ENCODE assay signal across 8 cellular contexts in genomic region chr20:36472656-36473071, GRCh38.
DNase-seq lines count a peak whose midpoint lies in the region; ATAC-seq and TF ChIP-seq lines count a peak whose summit lies in the region.

No MANE protein-coding gene starts in this region.

- 2 to 17% methylated on average over 1 to 5 of the region's 5 CpGs for WGBS in body of pancreas, 2 donors
- WGBS in mesendoderm (ENCODE audit: extremely low coverage, insufficient coverage, low lambda C conversion rate) = no CpG with 5 or more reads among the region's 5 CpGs

- ATAC-seq in body of pancreas = peak; percentile 19
- ATAC-seq in HG02981 (IDR thresholded peaks at IDR 0.05; ENCODE audit: unreplicated experiment) = no peak
- ATAC-seq in GM18870 (IDR thresholded peaks at IDR 0.05; ENCODE audit: unreplicated experiment) = no peak

- H3K27me3 ChIP-seq in body of pancreas (no peaks in the 10 kb centered on the region), mesendoderm (ENCODE audit: insufficient read depth, low read length, poor library complexity) (no peaks in the 10 kb centered on the region), vagina (no peaks in the 10 kb centered on the region)

- H4K5ac ChIP-seq in mesendoderm (ENCODE audit: low read length) = no peak overlapping the region

- H3K36me3 ChIP-seq in body of pancreas (replicated peaks in 1 of 2; ENCODE audit: insufficient read depth in 1 of 2, low read depth in 2 of 2) (no peaks in the 10 kb centered on the region), mesendoderm (ENCODE audit: control insufficient read depth, insufficient read depth, low read length) (no peaks in the 10 kb centered on the region), vagina (no peaks in the 10 kb centered on the region)

- H3K4me2 ChIP-seq in mesendoderm (ENCODE audit: low read length) = no peak overlapping the region

- H3K4me3 ChIP-seq in body of pancreas = no peak overlapping the region
- no peak overlapping the region for H3K4me3 ChIP-seq in mesendoderm (ENCODE audit: low read length)
- peak overlapping the region; percentile 30 to 37 for H3K4me3 ChIP-seq in vagina

- peaks cover 22% of the 10 kb centered on the region for H3K79me1 ChIP-seq in mesendoderm (ENCODE audit: low read length)

- no peak overlapping the region for H4K8ac ChIP-seq in mesendoderm (ENCODE audit: low read depth, low read length)

- TF ChIP-seq POLR2A in body of pancreas (IDR thresholded peaks at IDR 0.05) = no peak
- no peak for TF ChIP-seq POLR2A in vagina (IDR thresholded peaks at IDR 0.05)

- H3K18ac ChIP-seq in mesendoderm (ENCODE audit: low read length) = peak overlapping the region; percentile 46

- H3K4ac ChIP-seq in mesendoderm (ENCODE audit: low read depth, low read length) = peak overlapping the region; percentile 1

- DNase-seq in DMS53 (lab: John Stamatoyannopoulos, UW) (peak; percentile 89), NCI-H2196 (lab: John Stamatoyannopoulos, UW; ENCODE audit: unreplicated experiment) (peak; percentile 74), body of pancreas (peak; percentile 56 to 72 (median 68)), mesendoderm (peak; percentile 89), vagina (ENCODE audit: extremely low spot score in 2 of 2) (no peak), amniotic stem cell (lab: John Stamatoyannopoulos, UW) (no peak)

- TF ChIP-seq CTCF in body of pancreas (IDR thresholded peaks at IDR 0.05) = no peak
- no peak for TF ChIP-seq CTCF in vagina (IDR thresholded peaks at IDR 0.05)

- H3K9ac ChIP-seq in mesendoderm (ENCODE audit: low read length) = peak overlapping the region; percentile 42

- no peak overlapping the region for H2BK5ac ChIP-seq in mesendoderm (ENCODE audit: low read length)

- intact Hi-C loops in body of pancreas (cut with DNase I) (no loop called here), vagina (cut with DNase I) (no loop called here)

- H3K9me3 ChIP-seq in body of pancreas (no peaks in the 10 kb centered on the region), vagina (no peaks in the 10 kb centered on the region)

- H3K4me1 ChIP-seq in body of pancreas = peaks cover 77% of the 10 kb centered on the region
- H3K4me1 ChIP-seq in mesendoderm (ENCODE audit: control insufficient read depth, low read depth, low read length) = peaks cover 11% of the 10 kb centered on the region
- peaks cover 81% of the 10 kb centered on the region for H3K4me1 ChIP-seq in vagina

- no peak overlapping the region for H2AK5ac ChIP-seq in mesendoderm (ENCODE audit: low read length)

- H3K27ac ChIP-seq in body of pancreas (peak overlapping the region; percentile 66 to 94 (median 94)), mesendoderm (ENCODE audit: low read depth, low read length) (peak overlapping the region; percentile 47), vagina (peak overlapping the region; percentile 90)

- H2BK120ac ChIP-seq in mesendoderm (ENCODE audit: low read depth, low read length) = no peak overlapping the region

- H2BK15ac ChIP-seq in mesendoderm (replicated peaks; ENCODE audit: low read depth) = no peak overlapping the region

- peak overlapping the region; percentile 76 for H3K56ac ChIP-seq in mesendoderm (ENCODE audit: low read length)

- peaks cover 32% of the 10 kb centered on the region for H3K79me2 ChIP-seq in mesendoderm (ENCODE audit: control insufficient read depth, insufficient read depth, low read length)

- H3K23ac ChIP-seq in mesendoderm (ENCODE audit: low read length) = no peak overlapping the region

Comparison
In these comparisons a context has a peak if more than half of its experiments do, and no peak if none do; other contexts are left out.
1. DNase-seq: peak in DMS53 (single experiment), NCI-H2196 (single experiment), body of pancreas (4 of 4) and mesendoderm (single experiment); none in vagina (0 of 2) and amniotic stem cell (single experiment).
2. H3K4me3 ChIP-seq: peak in vagina (2 of 2); none in body of pancreas (0 of 2) and mesendoderm (single experiment).
3. Peak in every context shown above with its lines, with median percentiles within 50 percentile points of each other: H3K27ac ChIP-seq.